ENCODE assay signal across 1 cellular context in the genomic region with DNA sequence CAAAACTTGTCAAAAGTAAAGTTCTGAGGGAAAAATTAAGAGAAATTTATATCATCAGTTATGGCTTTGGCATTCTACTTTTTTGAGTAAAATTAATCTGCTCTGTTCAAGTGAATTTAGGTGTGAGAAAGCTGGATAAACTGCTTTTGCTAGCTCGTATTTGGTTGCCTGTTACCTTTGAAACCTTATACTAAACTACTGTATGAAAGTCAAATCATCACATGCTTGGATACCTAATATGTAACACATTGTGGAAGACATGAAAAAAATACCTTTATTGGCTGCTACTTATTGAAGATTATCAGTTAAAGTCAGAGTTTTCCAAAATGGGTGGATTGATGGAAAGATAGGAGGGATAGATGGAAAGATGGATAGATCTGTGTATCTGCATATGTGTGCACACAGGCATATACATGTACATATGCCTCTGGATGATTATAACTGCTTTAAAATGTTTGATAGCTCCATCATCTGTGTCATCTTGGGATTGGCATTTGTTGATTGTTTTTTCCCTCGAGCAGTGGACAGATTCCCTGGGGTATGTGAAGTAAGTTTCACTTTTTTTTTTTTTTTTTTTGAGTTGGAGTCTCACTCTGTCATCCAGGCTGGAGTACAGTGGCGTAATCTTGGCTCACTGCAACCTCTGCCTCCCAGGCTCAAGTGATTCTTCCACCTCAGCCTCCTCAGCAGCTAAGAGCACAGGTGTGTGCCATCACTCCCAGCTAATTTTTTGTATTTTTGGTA.
TF ChIP-seq lines count a peak whose summit lies in the region.

No MANE protein-coding gene starts in this region.

TF ChIP-seq in WTC11, 78 proteins besides CTCF, POLR2A, EP300 and RAD21 (continued from another document):
- TF ChIP-seq, protein P1, sequence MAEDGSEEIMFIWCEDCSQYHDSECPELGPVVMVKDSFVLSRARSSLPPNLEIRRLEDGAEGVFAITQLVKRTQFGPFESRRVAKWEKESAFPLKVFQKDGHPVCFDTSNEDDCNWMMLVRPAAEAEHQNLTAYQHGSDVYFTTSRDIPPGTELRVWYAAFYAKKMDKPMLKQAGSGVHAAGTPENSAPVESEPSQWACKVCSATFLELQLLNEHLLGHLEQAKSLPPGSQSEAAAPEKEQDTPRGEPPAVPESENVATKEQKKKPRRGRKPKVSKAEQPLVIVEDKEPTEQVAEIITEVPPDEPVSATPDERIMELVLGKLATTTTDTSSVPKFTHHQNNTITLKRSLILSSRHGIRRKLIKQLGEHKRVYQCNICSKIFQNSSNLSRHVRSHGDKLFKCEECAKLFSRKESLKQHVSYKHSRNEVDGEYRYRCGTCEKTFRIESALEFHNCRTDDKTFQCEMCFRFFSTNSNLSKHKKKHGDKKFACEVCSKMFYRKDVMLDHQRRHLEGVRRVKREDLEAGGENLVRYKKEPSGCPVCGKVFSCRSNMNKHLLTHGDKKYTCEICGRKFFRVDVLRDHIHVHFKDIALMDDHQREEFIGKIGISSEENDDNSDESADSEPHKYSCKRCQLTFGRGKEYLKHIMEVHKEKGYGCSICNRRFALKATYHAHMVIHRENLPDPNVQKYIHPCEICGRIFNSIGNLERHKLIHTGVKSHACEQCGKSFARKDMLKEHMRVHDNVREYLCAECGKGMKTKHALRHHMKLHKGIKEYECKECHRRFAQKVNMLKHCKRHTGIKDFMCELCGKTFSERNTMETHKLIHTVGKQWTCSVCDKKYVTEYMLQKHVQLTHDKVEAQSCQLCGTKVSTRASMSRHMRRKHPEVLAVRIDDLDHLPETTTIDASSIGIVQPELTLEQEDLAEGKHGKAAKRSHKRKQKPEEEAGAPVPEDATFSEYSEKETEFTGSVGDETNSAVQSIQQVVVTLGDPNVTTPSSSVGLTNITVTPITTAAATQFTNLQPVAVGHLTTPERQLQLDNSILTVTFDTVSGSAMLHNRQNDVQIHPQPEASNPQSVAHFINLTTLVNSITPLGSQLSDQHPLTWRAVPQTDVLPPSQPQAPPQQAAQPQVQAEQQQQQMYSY (CRISPR knock-in tag; IDR thresholded peaks at IDR 0.05): no peak
- no peak for TF ChIP-seq ELF4 (CRISPR knock-in tag; IDR thresholded peaks at IDR 0.05; ENCODE audit: low read depth)
- TF ChIP-seq, protein P2, sequence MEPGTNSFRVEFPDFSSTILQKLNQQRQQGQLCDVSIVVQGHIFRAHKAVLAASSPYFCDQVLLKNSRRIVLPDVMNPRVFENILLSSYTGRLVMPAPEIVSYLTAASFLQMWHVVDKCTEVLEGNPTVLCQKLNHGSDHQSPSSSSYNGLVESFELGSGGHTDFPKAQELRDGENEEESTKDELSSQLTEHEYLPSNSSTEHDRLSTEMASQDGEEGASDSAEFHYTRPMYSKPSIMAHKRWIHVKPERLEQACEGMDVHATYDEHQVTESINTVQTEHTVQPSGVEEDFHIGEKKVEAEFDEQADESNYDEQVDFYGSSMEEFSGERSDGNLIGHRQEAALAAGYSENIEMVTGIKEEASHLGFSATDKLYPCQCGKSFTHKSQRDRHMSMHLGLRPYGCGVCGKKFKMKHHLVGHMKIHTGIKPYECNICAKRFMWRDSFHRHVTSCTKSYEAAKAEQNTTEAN (CRISPR knock-in tag; IDR thresholded peaks at IDR 0.05): no peak
- TF ChIP-seq, protein P3, sequence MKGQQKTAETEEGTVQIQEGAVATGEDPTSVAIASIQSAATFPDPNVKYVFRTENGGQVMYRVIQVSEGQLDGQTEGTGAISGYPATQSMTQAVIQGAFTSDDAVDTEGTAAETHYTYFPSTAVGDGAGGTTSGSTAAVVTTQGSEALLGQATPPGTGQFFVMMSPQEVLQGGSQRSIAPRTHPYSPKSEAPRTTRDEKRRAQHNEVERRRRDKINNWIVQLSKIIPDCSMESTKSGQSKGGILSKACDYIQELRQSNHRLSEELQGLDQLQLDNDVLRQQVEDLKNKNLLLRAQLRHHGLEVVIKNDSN (CRISPR knock-in tag; IDR thresholded peaks at IDR 0.05): no peak
TF ChIP-seq in WTC11: peak in this region for 0.
